Comparison of ENCODE assay signal across 11 cellular contexts in the genomic region with DNA sequence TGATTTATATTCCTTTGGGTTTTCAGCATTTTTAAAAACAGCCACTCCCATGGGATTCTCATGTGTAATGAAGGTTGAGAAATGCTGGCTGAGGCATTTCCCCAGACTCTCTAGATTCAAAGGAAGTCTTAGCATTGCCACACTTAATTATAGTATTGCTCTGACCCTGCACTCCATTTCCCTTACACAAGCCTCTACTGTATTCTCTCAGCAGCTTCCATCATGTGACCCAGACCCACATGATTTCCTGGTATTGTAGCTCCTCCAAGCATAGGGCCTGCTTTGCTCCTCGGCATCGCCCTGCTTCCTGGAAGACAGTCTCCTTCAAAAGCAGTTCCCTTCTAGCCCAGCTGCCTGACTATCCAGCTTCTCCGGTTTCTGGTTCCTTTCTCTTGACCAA.
DNase-seq lines count a peak whose midpoint lies in the region; ATAC-seq and TF ChIP-seq lines count a peak whose summit lies in the region.
"Had no signal": no experiment of that assay in that cellular context is flagged by ENCODE, and none has a peak within 500 bp of the region (broad histone marks: within the 10 kb centered on the region; RNA-seq: fewer than 3 reads in every experiment).

No MANE protein-coding gene starts in this region.

- intact Hi-C loops in adrenal gland (cut with DNase I) (no loop called here), heart left ventricle (cut with DNase I) (loop anchor here in 4 of 10 donors (5.0 to 10.0 kb wide), 3 partner anchors 134 to 266 kb away; partner anchors contain the start of gene LARGE1 (in 4 of the 4))

- H3K27ac ChIP-seq in adrenal gland (peak overlapping the region in 2 of 5 donors; percentile 20 to 63), heart left ventricle (peak overlapping the region in 11 of 12 donors; percentile 16 to 74 (median 61))

- H3K27me3 ChIP-seq in adrenal gland (no peaks in the 10 kb centered on the region), heart left ventricle (no peaks in the 10 kb centered on the region)

- TF ChIP-seq CTCF in adrenal gland (IDR thresholded peaks at IDR 0.05) (no peak), heart left ventricle (IDR thresholded peaks at IDR 0.05) (no peak), omental fat pad (IDR thresholded peaks at IDR 0.05) (no peak)

- H3K4me3 ChIP-seq in adrenal gland = no peak overlapping the region
- H3K4me3 ChIP-seq in heart left ventricle = no peak overlapping the region
- H3K4me3 ChIP-seq: GM12878 had no signal

- DNase-seq in adrenal gland (peak; percentile 34 to 75 (median 54)), heart left ventricle (peak in 4 of 5 donors; percentile 66 to 75 (median 69)), omental fat pad (ENCODE audit: low spot score) (peak; percentile 27), ureter (ENCODE audit: low spot score) (peak; percentile 50), HUDEP-2 (lab: John Stamatoyannopoulos, UW; ENCODE audit: unreplicated experiment in 76 of 76) (no peak)
- DNase-seq in stimulated activated CD4-positive, alpha-beta T cell treated with anti-CD3 and anti-CD28 coated beads, Interleukin-4, amount 100 ng/mL, for 4 hours = no peak
- DNase-seq: activated CD4-positive, alpha-beta T cell treated with anti-CD3 and anti-CD28 coated beads for 48 hours; effector memory CD8-positive, alpha-beta T cell; OCI-M1 had no signal

- H3K4me1 ChIP-seq in adrenal gland (replicated peaks in 1 of 2) (peaks cover 0 to 14% of the 10 kb centered on the region in 2 donors), heart left ventricle (peaks cover 0 to 40% (median 12%) of the 10 kb centered on the region in 12 donors)

- 62 to 72% (median 66%) methylated on average over 3 of the region's 3 CpGs for WGBS in adrenal gland, 4 donors
- 33 to 46% (median 38%) methylated on average over 3 of the region's 3 CpGs for WGBS in heart left ventricle, 4 donors

- H3K36me3 ChIP-seq in adrenal gland (replicated peaks in 1 of 2) (no peaks in the 10 kb centered on the region), heart left ventricle (no peaks in the 10 kb centered on the region)

- TF ChIP-seq POLR2A in adrenal gland (IDR thresholded peaks at IDR 0.05) = no peak
- TF ChIP-seq POLR2A in heart left ventricle (IDR thresholded peaks at IDR 0.05) = no peak

- peak; percentile 49 to 91 (median 76) for ATAC-seq in heart left ventricle
- ATAC-seq in omental fat pad (ENCODE audit: low FRiP score) = peak; percentile 69
- ATAC-seq in GM18870 (IDR thresholded peaks at IDR 0.05; ENCODE audit: unreplicated experiment) = no peak
- ATAC-seq: effector memory CD8-positive, alpha-beta T cell; GM12878 had no signal

- no peaks in the 10 kb centered on the region for H3K9me3 ChIP-seq in adrenal gland (replicated peaks in 1 of 3)
- peaks cover 0 to 14% (median 0%) of the 10 kb centered on the region in 12 donors for H3K9me3 ChIP-seq in heart left ventricle

Comparison
In these comparisons a context has a peak if more than half of its experiments do, and no peak if none do; other contexts are left out.
1. DNase-seq: peak in adrenal gland (7 of 7), heart left ventricle (4 of 5), omental fat pad (single experiment) and ureter (single experiment); none in HUDEP-2 (0 of 76) and stimulated activated CD4-positive, alpha-beta T cell treated with anti-CD3 and anti-CD28 coated beads, Interleukin-4, amount 100 ng/mL, for 4 hours (0 of 2).